In genomic region chr1:212968385-212968863, GRCh38 we compare ENCODE assay signal across 16 cellular contexts. TPM values are rescaled to one million over a fixed set of nuclear protein-coding genes. Genes with fewer than 3 reads are reported as not detected.
A peak's percentile ranks its signal among the peaks of the same experiment; 100 is the strongest.
DNase-seq lines count a peak whose midpoint lies in the region; ATAC-seq, FAIRE-seq and TF ChIP-seq lines count a peak whose summit lies in the region.
"Had no signal": no experiment of that assay in that cellular context is flagged by ENCODE, and none has a peak within 500 bp of the region (broad histone marks: within the 10 kb centered on the region; RNA-seq: fewer than 3 reads in every experiment).

No MANE protein-coding gene starts in this region.

- FAIRE-seq in urothelium cell line (lab: Jason Lieb, UNC), result no peak
- FAIRE-seq: G401.6 had no signal

- H3K9me3 Mint-ChIP-seq in progenitor cell of endocrine pancreas (ENCODE audit: low read depth), result no peaks in the 10 kb centered on the region
- H3K9me3 Mint-ChIP-seq: activated CD8-positive, alpha-beta T cell treated with anti-CD3 and anti-CD28 coated beads for 36 hours; activated naive CD4-positive, alpha-beta T cell treated with anti-CD3 and anti-CD28 coated beads, Interleukin-2, amount 10 ng/mL, durations not matched to agents 7 days and 5 days; natural killer cell treated with Interleukin-12 subunit alpha and Interleukin-12 subunit beta and Interleukin-15 and Interleukin-18, amount 100 ng/mL, for 72 hours had no signal

- peaks cover 1% of the 10 kb centered on the region for H3K36me3 Mint-ChIP-seq in progenitor cell of endocrine pancreas (ENCODE audit: insufficient read depth)
- H3K36me3 Mint-ChIP-seq: activated naive CD4-positive, alpha-beta T cell treated with anti-CD3 and anti-CD28 coated beads, Interleukin-2, amount 10 ng/mL, durations not matched to agents 7 days and 5 days; IgD-negative memory B cell; natural killer cell treated with Interleukin-12 subunit alpha and Interleukin-12 subunit beta and Interleukin-15 and Interleukin-18, amount 100 ng/mL, for 72 hours had no signal

- no peaks in the 10 kb centered on the region for H3K36me3 ChIP-seq in heart left ventricle

- intact Hi-C loops in heart left ventricle (cut with DNase I), result no loop called here

- no peak for TF ChIP-seq POLR2A in heart left ventricle (IDR thresholded peaks at IDR 0.05)

- ATAC-seq in GM18858 (IDR thresholded peaks at IDR 0.05; ENCODE audit: unreplicated experiment) (peak; percentile 64), HG02571 (IDR thresholded peaks at IDR 0.05; ENCODE audit: unreplicated experiment) (peak; percentile 66), heart left ventricle (no peak)
- ATAC-seq: natural killer cell treated with Interleukin-12 subunit alpha and Interleukin-12 subunit beta and Interleukin-15 and Interleukin-18, amount 100 ng/mL, for 72 hours had no signal

- H3K4me3 Mint-ChIP-seq in progenitor cell of endocrine pancreas (ENCODE audit: low read depth), result no peak overlapping the region
- H3K4me3 Mint-ChIP-seq: activated CD8-positive, alpha-beta T cell treated with anti-CD3 and anti-CD28 coated beads for 36 hours; activated naive CD4-positive, alpha-beta T cell treated with anti-CD3 and anti-CD28 coated beads, Interleukin-2, amount 10 ng/mL, durations not matched to agents 7 days and 5 days; IgD-negative memory B cell; natural killer cell treated with Interleukin-12 subunit alpha and Interleukin-12 subunit beta and Interleukin-15 and Interleukin-18, amount 100 ng/mL, for 72 hours had no signal

- H3K27ac ChIP-seq in heart left ventricle, result no peak overlapping the region
- H3K27ac ChIP-seq: C4-2B had no signal

- no peaks in the 10 kb centered on the region for H3K9me3 ChIP-seq in heart left ventricle

- H3K27me3 ChIP-seq in heart left ventricle, result no peaks in the 10 kb centered on the region

- DNase-seq in NCI-H1694 treated with DMSO at 0.1 percent for 48 hours (lab: John Stamatoyannopoulos, UW) (peak; percentile 12), myocyte (ENCODE audit: low read depth) (peak; percentile 98), urothelium cell line (ENCODE audit: low spot score) (no peak), progenitor cell of endocrine pancreas (ENCODE audit: low spot score, unreplicated experiment) (no peak), AG20443 (ENCODE audit: low spot score) (no peak), heart left ventricle (no peak)
- DNase-seq: activated CD8-positive, alpha-beta T cell treated with anti-CD3 and anti-CD28 coated beads for 36 hours; activated naive CD4-positive, alpha-beta T cell treated with anti-CD3 and anti-CD28 coated beads, Interleukin-2, amount 10 ng/mL, durations not matched to agents 7 days and 5 days; NCI-H187 treated with DMSO at 0.1 percent for 48 hours; stimulated activated CD4-positive, alpha-beta T cell treated with anti-CD3 and anti-CD28 coated beads, Interleukin-12 subunit alpha, Interleukin-12 subunit beta, amount 100 ng/mL, for 4 hours had no signal

- 71 to 76% (median 72%) methylated on average over 3 of the region's 3 CpGs for WGBS in heart left ventricle, 4 donors

- no peaks in the 10 kb centered on the region for H3K4me1 Mint-ChIP-seq in progenitor cell of endocrine pancreas (ENCODE audit: low read depth)
- H3K4me1 Mint-ChIP-seq: activated naive CD4-positive, alpha-beta T cell treated with anti-CD3 and anti-CD28 coated beads, Interleukin-2, amount 10 ng/mL, durations not matched to agents 7 days and 5 days had no signal

- H3K27ac Mint-ChIP-seq in progenitor cell of endocrine pancreas, result no peak overlapping the region
- H3K27ac Mint-ChIP-seq: activated CD8-positive, alpha-beta T cell treated with anti-CD3 and anti-CD28 coated beads for 36 hours; activated naive CD4-positive, alpha-beta T cell treated with anti-CD3 and anti-CD28 coated beads, Interleukin-2, amount 10 ng/mL, durations not matched to agents 7 days and 5 days; IgD-negative memory B cell; natural killer cell treated with Interleukin-12 subunit alpha and Interleukin-12 subunit beta and Interleukin-15 and Interleukin-18, amount 100 ng/mL, for 72 hours had no signal

- no peak overlapping the region for H3K4me3 ChIP-seq in heart left ventricle

- no peaks in the 10 kb centered on the region for H3K4me1 ChIP-seq in heart left ventricle

- H3K27me3 Mint-ChIP-seq in progenitor cell of endocrine pancreas, result no peaks in the 10 kb centered on the region

- TF ChIP-seq CTCF in progenitor cell of endocrine pancreas (IDR thresholded peaks at IDR 0.05; ENCODE audit: unreplicated experiment) (no peak), heart left ventricle (IDR thresholded peaks at IDR 0.05) (no peak)

RNA-seq across cellular contexts. Expression of gene VASH2, which starts 18.1 kb away (rescaled TPM):
- total RNA-seq in myocyte, result 75.0 and 113 TPM in 2 replicates
- polyA plus RNA-seq in myocyte (2012), result 57.7 TPM
- total RNA-seq in progenitor cell of endocrine pancreas, result 15.8 and 17.8 TPM in 2 replicates
- 1 to 10 TPM in 1 of 9 donors, under 1 TPM in 7, not detected in 1; 0.20 to 2.6 (median 0.63) TPM for total RNA-seq in heart left ventricle
- polyA plus RNA-seq in heart left ventricle, result under 1 TPM; 0.19 to 0.51 TPM
- polyA plus RNA-seq: IgD-negative memory B cell had no signal

RNA-seq across cellular contexts. Expression of gene ANGEL2, which starts 47.2 kb away (rescaled TPM):
- total RNA-seq in myocyte, result 36.3 and 59.0 TPM in 2 replicates
- polyA plus RNA-seq in myocyte (2012), result 15.8 TPM
- 50.3 and 50.6 TPM in 2 replicates for total RNA-seq in progenitor cell of endocrine pancreas
- total RNA-seq in heart left ventricle, result 10 to 100 TPM; 10.8 to 26.6 (median 15.4) TPM
- polyA plus RNA-seq in heart left ventricle, result 10 to 100 TPM in 1 of 2 donors, 1 to 10 TPM in 1; 9.2 to 10.6 TPM

Comparison
In these comparisons a context has a peak if more than half of its experiments do, and no peak if none do; other contexts are left out.
1. ATAC-seq: peak in GM18858 (single experiment) and HG02571 (single experiment); none in heart left ventricle (0 of 4).
2. DNase-seq: peak in NCI-H1694 treated with DMSO at 0.1 percent for 48 hours (single experiment) and myocyte (single experiment); none in urothelium cell line (single experiment), progenitor cell of endocrine pancreas (single experiment), AG20443 (single experiment) and heart left ventricle (0 of 5).